In the genomic region with DNA sequence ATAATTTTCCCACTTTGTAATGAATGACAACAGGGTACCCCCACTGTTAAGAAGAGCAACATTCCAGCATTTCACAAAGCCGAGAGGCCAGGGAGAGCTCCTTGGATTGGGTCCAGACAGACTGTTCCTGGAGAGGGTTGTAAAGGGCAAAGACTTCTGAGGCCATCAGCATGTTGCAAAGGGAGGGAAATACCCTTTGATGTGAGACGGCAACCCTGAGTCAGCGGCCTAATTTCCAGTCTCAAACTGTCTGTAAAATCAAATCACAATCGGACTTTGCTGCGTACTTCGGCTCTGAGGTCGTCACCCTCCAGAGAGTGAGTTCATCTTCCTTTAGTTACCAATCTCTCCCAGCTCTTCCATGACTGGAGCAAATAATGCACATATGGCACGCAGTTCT, we compare ENCODE assay signal across 14 cellular contexts.
DNase-seq lines count a peak whose midpoint lies in the region; ATAC-seq, FAIRE-seq and TF ChIP-seq lines count a peak whose summit lies in the region.
"Had no signal": no experiment of that assay in that cellular context is flagged by ENCODE, and none has a peak within 500 bp of the region (broad histone marks: within the 10 kb centered on the region; RNA-seq: fewer than 3 reads in every experiment).

No MANE protein-coding gene starts in this region.

- WGBS in A549 (ENCODE audit: missing lambda C conversion rate): 8% methylated on average over 8 of the region's 8 CpGs
- WGBS in right lobe of liver (ENCODE audit: insufficient coverage, low coverage, low lambda C conversion rate, missing lambda C conversion rate): 7% methylated on average over 8 of the region's 8 CpGs

- FAIRE-seq in A549 (lab: Jason Lieb, UNC): no peak

- TF ChIP-seq EP300 in A549 (IDR thresholded peaks at IDR 0.05): no peak; a peak in 1 of 5 replicates

- TF ChIP-seq POLR2A in A549 (IDR thresholded peaks at IDR 0.05; ENCODE audit: low read length) (no peak), right lobe of liver (IDR thresholded peaks at IDR 0.05) (no peak)

- H3K4me1 ChIP-seq in A549 (peaks cover 19% of the 10 kb centered on the region; the same call in 2 of the 3 replicates), right lobe of liver (peaks cover 0 to 39% (median 11%) of the 10 kb centered on the region in 4 donors)

- intact Hi-C loops in right lobe of liver (cut with DNase I): no loop called here

- POLR2A ChIA-PET in A549 (lab: Yijun Ruan, JAX): interaction anchor here (0.9 to 1.6 kb wide), 2 partner anchors 365 to 367 kb away, joined by 3 to 8 read pairs; a partner anchor contains a TSS

- H3K36me3 ChIP-seq in right lobe of liver: no peaks in the 10 kb centered on the region

- peak overlapping the region; percentile 57 for H3K4me2 ChIP-seq in A549

- DNase-seq in A549 (ENCODE audit: low read depth in 1 of 2, low spot score in 1 of 2) (peak in 1 of 2 experiments; percentile 59), GOT3 (lab: John Stamatoyannopoulos, UW) (peak; percentile 32), chondrocyte (ENCODE audit: low spot score) (no peak), right lobe of liver (peak; percentile 67 to 82 (median 76)), CD1c-positive myeloid dendritic cell (ENCODE audit: extremely low spot score) (no peak)
- no peak for DNase-seq in activated CD8-positive, alpha-beta memory T cell treated with anti-CD3 and anti-CD28 coated beads for 24 hours
- DNase-seq: central memory CD4-positive, alpha-beta T cell; HCEC 1CT; NCI-H2107; SHP77 had no signal

- ATAC-seq in A549: peak; percentile 47 to 90
- peak; percentile 83 to 93 (median 88) for ATAC-seq in right lobe of liver
- no peak for ATAC-seq in GM18498 (IDR thresholded peaks at IDR 0.05; ENCODE audit: unreplicated experiment)
- ATAC-seq in GM18868 (IDR thresholded peaks at IDR 0.05; ENCODE audit: unreplicated experiment): no peak

- H3K27ac ChIP-seq in A549: 0 out of 6 replicates have a peak overlapping the region, but pooled peaks of 1 of the 2 experiments have one; percentile 54
- no peak overlapping the region for H3K27ac ChIP-seq in right lobe of liver

- H3K4me3 ChIP-seq in A549 (no peak overlapping the region), right lobe of liver (no peak overlapping the region)

- no peak overlapping the region for H3K4me3 Mint-ChIP-seq in chondrocyte (ENCODE audit: unreplicated experiment)
- H3K4me3 Mint-ChIP-seq: CD14-positive monocyte had no signal

- TF ChIP-seq CTCF in A549 (IDR thresholded peaks at IDR 0.05): no peak
- no peak for TF ChIP-seq CTCF in chondrocyte (IDR thresholded peaks at IDR 0.05)
- TF ChIP-seq CTCF in right lobe of liver (IDR thresholded peaks at IDR 0.05): no peak

- no peaks in the 10 kb centered on the region for H3K9me3 Mint-ChIP-seq in chondrocyte (ENCODE audit: low read depth)

- peak overlapping the region; percentile 11 for H3K27ac Mint-ChIP-seq in chondrocyte (ENCODE audit: unreplicated experiment)
- H3K27ac Mint-ChIP-seq: CD14-positive monocyte, progenitor cell of endocrine pancreas had no signal

- H3K27me3 ChIP-seq in right lobe of liver: no peaks in the 10 kb centered on the region

- H3K36me3 Mint-ChIP-seq in chondrocyte (ENCODE audit: low read depth): no peaks in the 10 kb centered on the region
- H3K36me3 Mint-ChIP-seq: CD14-positive monocyte had no signal

- no peak for TF ChIP-seq RAD21 in A549 (conservative IDR thresholded peaks at IDR 0.05 in 1 of 2, IDR thresholded peaks at IDR 0.05 in 1 of 2)

- H3K4me1 Mint-ChIP-seq in chondrocyte (ENCODE audit: low read depth): peaks cover 13% of the 10 kb centered on the region
- H3K4me1 Mint-ChIP-seq: CD14-positive monocyte had no signal

- CTCF ChIA-PET in A549 (lab: Yijun Ruan, JAX): interaction anchor here (1.1 kb wide), 1 partner anchor 375 kb away, joined by 3 read pairs; no protein-coding TSS in a partner anchor

- H3K9me3 ChIP-seq in A549: no peaks in the 10 kb centered on the region
- no peaks in the 10 kb centered on the region for H3K9me3 ChIP-seq in right lobe of liver

- H3K27me3 Mint-ChIP-seq in chondrocyte (ENCODE audit: low read depth): no peaks in the 10 kb centered on the region

TF ChIP-seq in A549, 52 proteins besides CTCF, POLR2A, EP300 and RAD21:
- TF ChIP-seq ZFP36 (IDR thresholded peaks at IDR 0.05; ENCODE audit: borderline replicate concordance, partially characterized antibody): no peak
- no peak for TF ChIP-seq CHD2 (IDR thresholded peaks at IDR 0.05; ENCODE audit: low read length, partially characterized antibody)
- TF ChIP-seq RCOR1 (IDR thresholded peaks at IDR 0.05; ENCODE audit: low read depth, low read length): no peak
- TF ChIP-seq, protein P1, sequence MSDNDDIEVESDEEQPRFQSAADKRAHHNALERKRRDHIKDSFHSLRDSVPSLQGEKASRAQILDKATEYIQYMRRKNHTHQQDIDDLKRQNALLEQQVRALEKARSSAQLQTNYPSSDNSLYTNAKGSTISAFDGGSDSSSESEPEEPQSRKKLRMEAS (IDR thresholded peaks at IDR 0.05): no peak
- no peak for TF ChIP-seq KDM1A (IDR thresholded peaks at IDR 0.05; ENCODE audit: low read depth)
- TF ChIP-seq, protein P2, sequence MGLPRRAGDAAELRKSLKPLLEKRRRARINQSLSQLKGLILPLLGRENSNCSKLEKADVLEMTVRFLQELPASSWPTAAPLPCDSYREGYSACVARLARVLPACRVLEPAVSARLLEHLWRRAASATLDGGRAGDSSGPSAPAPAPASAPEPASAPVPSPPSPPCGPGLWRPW (IDR thresholded peaks at IDR 0.05): no peak
- no peak for TF ChIP-seq NPAS2 (CRISPR knock-in tag; IDR thresholded peaks at IDR 0.05; ENCODE audit: borderline replicate concordance)
- TF ChIP-seq GATA3 (IDR thresholded peaks at IDR 0.05; ENCODE audit: borderline replicate concordance): no peak
- no peak for TF ChIP-seq KDM5A (IDR thresholded peaks at IDR 0.05)
- no peak for TF ChIP-seq CEBPB (IDR thresholded peaks at IDR 0.05)
- no peak for TF ChIP-seq ZC3H11A (IDR thresholded peaks at IDR 0.05)
- TF ChIP-seq JUNB (IDR thresholded peaks at IDR 0.05): peak; percentile 25; the same call in 1 of the 2 replicates
- TF ChIP-seq, protein P3, sequence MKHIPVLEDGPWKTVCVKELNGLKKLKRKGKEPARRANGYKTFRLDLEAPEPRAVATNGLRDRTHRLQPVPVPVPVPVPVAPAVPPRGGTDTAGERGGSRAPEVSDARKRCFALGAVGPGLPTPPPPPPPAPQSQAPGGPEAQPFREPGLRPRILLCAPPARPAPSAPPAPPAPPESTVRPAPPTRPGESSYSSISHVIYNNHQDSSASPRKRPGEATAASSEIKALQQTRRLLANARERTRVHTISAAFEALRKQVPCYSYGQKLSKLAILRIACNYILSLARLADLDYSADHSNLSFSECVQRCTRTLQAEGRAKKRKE (CRISPR knock-in tag; IDR thresholded peaks at IDR 0.05; ENCODE audit: low read depth): no peak
- TF ChIP-seq JUN (IDR thresholded peaks at IDR 0.05): peak in 1 of 2 experiments; percentile 44; a peak in 1 of 5 replicates
- no peak for TF ChIP-seq CBX2 (IDR thresholded peaks at IDR 0.05; ENCODE audit: borderline replicate concordance, low read depth)
- no peak for TF ChIP-seq HOXB13 (CRISPR knock-in tag; IDR thresholded peaks at IDR 0.05; ENCODE audit: low read depth)
- no peak for TF ChIP-seq ZNF302 (CRISPR knock-in tag; IDR thresholded peaks at IDR 0.05)
- TF ChIP-seq, protein P4, sequence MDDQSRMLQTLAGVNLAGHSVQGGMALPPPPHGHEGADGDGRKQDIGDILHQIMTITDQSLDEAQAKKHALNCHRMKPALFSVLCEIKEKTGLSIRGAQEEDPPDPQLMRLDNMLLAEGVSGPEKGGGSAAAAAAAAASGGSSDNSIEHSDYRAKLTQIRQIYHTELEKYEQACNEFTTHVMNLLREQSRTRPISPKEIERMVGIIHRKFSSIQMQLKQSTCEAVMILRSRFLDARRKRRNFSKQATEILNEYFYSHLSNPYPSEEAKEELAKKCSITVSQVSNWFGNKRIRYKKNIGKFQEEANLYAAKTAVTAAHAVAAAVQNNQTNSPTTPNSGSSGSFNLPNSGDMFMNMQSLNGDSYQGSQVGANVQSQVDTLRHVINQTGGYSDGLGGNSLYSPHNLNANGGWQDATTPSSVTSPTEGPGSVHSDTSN (IDR thresholded peaks at IDR 0.05): no peak
- TF ChIP-seq, protein P5, sequence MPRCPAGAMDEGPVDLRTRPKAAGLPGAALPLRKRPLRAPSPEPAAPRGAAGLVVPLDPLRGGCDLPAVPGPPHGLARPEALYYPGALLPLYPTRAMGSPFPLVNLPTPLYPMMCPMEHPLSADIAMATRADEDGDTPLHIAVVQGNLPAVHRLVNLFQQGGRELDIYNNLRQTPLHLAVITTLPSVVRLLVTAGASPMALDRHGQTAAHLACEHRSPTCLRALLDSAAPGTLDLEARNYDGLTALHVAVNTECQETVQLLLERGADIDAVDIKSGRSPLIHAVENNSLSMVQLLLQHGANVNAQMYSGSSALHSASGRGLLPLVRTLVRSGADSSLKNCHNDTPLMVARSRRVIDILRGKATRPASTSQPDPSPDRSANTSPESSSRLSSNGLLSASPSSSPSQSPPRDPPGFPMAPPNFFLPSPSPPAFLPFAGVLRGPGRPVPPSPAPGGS (IDR thresholded peaks at IDR 0.05): no peak
- TF ChIP-seq RFX5 (IDR thresholded peaks at IDR 0.05): no peak
- TF ChIP-seq HEYL (CRISPR knock-in tag; IDR thresholded peaks at IDR 0.05): no peak
- TF ChIP-seq POLR2AphosphoS2 (conservative IDR thresholded peaks at IDR 0.05; ENCODE audit: low read length): no peak
- TF ChIP-seq NR3C1 (IDR thresholded peaks at IDR 0.05): no peak
- TF ChIP-seq, protein P6, sequence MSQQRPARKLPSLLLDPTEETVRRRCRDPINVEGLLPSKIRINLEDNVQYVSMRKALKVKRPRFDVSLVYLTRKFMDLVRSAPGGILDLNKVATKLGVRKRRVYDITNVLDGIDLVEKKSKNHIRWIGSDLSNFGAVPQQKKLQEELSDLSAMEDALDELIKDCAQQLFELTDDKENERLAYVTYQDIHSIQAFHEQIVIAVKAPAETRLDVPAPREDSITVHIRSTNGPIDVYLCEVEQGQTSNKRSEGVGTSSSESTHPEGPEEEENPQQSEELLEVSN (IDR thresholded peaks at IDR 0.05; ENCODE audit: borderline replicate concordance, low read depth): no peak
- TF ChIP-seq TP53 (CRISPR knock-in tag; IDR thresholded peaks at IDR 0.05): no peak
- TF ChIP-seq FOSL2 (IDR thresholded peaks at IDR 0.05): no peak
- TF ChIP-seq FOSL2 (CRISPR knock-in tag; IDR thresholded peaks at IDR 0.05): peak; percentile 24; the same call in 1 of the 2 replicates

Comparison
In these comparisons a context has a peak if more than half of its experiments do, and no peak if none do; other contexts are left out.
1. ATAC-seq: peak in A549 (2 of 2) and right lobe of liver (4 of 4); none in GM18498 (single experiment) and GM18868 (single experiment).
2. DNase-seq: peak in GOT3 (single experiment) and right lobe of liver (3 of 3); none in chondrocyte (single experiment), activated CD8-positive, alpha-beta memory T cell treated with anti-CD3 and anti-CD28 coated beads for 24 hours (single experiment) and CD1c-positive myeloid dendritic cell (single experiment).